In the genomic region with DNA sequence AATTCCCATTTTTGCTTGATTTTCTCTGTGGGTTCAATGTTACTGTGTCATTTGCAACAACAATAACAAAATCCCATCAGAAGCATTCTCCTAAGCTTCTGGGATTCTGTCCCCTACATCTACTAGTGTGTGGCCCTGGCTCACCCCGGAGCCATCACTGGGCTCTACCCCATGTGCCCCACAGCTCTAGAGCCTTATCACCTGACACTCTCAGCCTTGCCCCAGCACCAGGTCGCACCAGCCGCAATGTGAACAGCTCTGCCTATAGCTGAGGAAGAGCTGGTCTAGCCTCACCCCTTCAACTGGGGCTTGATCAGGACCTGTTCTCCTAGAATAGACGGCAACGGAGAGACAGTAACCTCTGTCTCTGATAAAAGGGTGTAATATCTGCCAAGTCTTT, we compare ENCODE assay signal across 19 cellular contexts.
"Had no signal": no experiment of that assay in that cellular context is flagged by ENCODE, and none has a peak within 500 bp of the region (broad histone marks: within the 10 kb centered on the region; RNA-seq: fewer than 3 reads in every experiment).

No MANE protein-coding gene starts in this region.

- H3K4me1 ChIP-seq: esophagus squamous epithelium, psoas muscle, sigmoid colon had no signal

- H3K27me3 ChIP-seq: brain microvascular endothelial cell, esophagus squamous epithelium, sigmoid colon, SJSA1 had no signal

- H3K36me3 ChIP-seq: brain microvascular endothelial cell, esophagus squamous epithelium, sigmoid colon, SJSA1, thoracic aorta had no signal

- DNase-seq: activated effector memory CD4-positive, alpha-beta T cell treated with Interleukin-2 at 50 U/mL for 16 hours; activated T-cell treated with anti-CD3 and anti-CD28 coated beads, Interleukin-2, amount 50 U/mL, for 24 hours; amniotic stem cell; brain microvascular endothelial cell; esophagus squamous epithelium; foreskin fibroblast; glutamatergic neuron; midbrain; naive thymus-derived CD4-positive, alpha-beta T cell; psoas muscle; sigmoid colon; stimulated activated CD4-positive, alpha-beta T cell treated with anti-CD3 and anti-CD28 coated beads, Interleukin-2, amount 100 ng/mL, for 48 hours; stimulated activated naive CD8-positive, alpha-beta T cell treated with anti-CD3 and anti-CD28 coated beads, Interleukin-15, Interleukin-2, amounts not matched to agents 100 U/mL and 50 U/mL, for 24 hours; SW 1271 had no signal

- ATAC-seq: activated CD4-positive, CD25-positive, alpha-beta regulatory T cell treated with anti-CD3 and anti-CD28 coated beads, Interleukin-2, amount 50 U/mL, for 24 hours; activated naive CD4-positive, alpha-beta T cell treated with anti-CD3 and anti-CD28 coated beads, Interleukin-2, amount 50 U/mL, for 72 hours; naive thymus-derived CD4-positive, alpha-beta T cell; psoas muscle; stimulated activated naive CD8-positive, alpha-beta T cell treated with anti-CD3 and anti-CD28 coated beads, Interleukin-15, Interleukin-2, amounts not matched to agents 100 U/mL and 50 U/mL, for 24 hours had no signal

- H3K9me3 ChIP-seq: esophagus squamous epithelium, psoas muscle, sigmoid colon, SJSA1, thoracic aorta had no signal

- H3K27ac ChIP-seq: brain microvascular endothelial cell, esophagus squamous epithelium, psoas muscle, sigmoid colon, SJSA1 had no signal

- H3K4me3 ChIP-seq: esophagus squamous epithelium, psoas muscle, sigmoid colon, SJSA1, thoracic aorta had no signal

- FAIRE-seq: islet of Langerhans had no signal
